Comparison of ENCODE assay signal across 21 cellular contexts in the genomic region with DNA sequence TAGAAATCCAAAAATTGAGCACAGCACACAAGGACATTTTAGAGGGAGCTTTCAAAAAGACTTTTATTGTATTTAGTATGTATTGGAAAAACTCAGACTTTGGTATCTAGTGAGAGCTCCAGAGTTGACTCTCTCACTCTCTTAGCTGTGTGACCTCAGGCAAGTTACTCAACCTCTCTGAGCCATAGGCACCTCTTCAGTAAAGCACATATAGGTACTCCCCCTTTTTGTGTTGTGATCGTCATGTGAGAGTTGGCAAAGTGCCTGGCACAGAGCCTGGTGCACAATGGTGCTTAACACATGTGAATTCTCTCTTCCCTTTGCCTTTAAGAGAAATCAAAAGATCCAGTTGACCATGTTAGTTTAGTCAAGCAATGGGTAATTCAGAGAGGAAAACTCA.
"Had no signal": no experiment of that assay in that cellular context is flagged by ENCODE, and none has a peak within 500 bp of the region (broad histone marks: within the 10 kb centered on the region; RNA-seq: fewer than 3 reads in every experiment).

No MANE protein-coding gene starts in this region.

- H3K4me3 ChIP-seq: adrenal gland, body of pancreas, SJCRH30 had no signal

- ATAC-seq: activated T-cell treated with anti-CD3 and anti-CD28 coated beads, Interleukin-2, amount 50 U/mL, for 4 hours; body of pancreas; Panc1 had no signal

- DNase-seq: activated CD4-positive, alpha-beta memory T cell treated with anti-CD3 and anti-CD28 coated beads for 36 hours; activated CD4-positive, alpha-beta T cell treated with anti-CD3 and anti-CD28 coated beads, Interleukin-2, amount 50 U/mL, for 1 hour; activated CD8-positive, alpha-beta memory T cell treated with anti-CD3 and anti-CD28 coated beads, Interleukin-2, amount 50 U/mL, for 4 hours; activated gamma-delta T cell treated with Interleukin-2 at 50 U/mL for 16 hours; activated naive CD4-positive, alpha-beta T cell treated with anti-CD3 and anti-CD28 coated beads for 36 hours; activated T-cell treated with anti-CD3 and anti-CD28 coated beads for 4 hours; activated T-cell treated with anti-CD3 and anti-CD28 coated beads, Interleukin-2, amount 50 U/mL, for 4 hours; adrenal gland; body of pancreas; caudate nucleus; cerebellar nuclear complex; NCI-H1105; NCI-H1417 treated with DMSO at 0.1 percent for 48 hours; NCI-H2029; NCI-H345; NCI-H526; NCI-H774; SHP77; SJCRH30; SK-N-SH had no signal
